In genomic region chr19:49147923-49148682, GRCh38 we compare ENCODE assay signal across 10 cellular contexts. TPM values are rescaled to one million over a fixed set of nuclear protein-coding genes. Genes with fewer than 3 reads are reported as not detected.
DNase-seq lines count a peak whose midpoint lies in the region; ATAC-seq and TF ChIP-seq lines count a peak whose summit lies in the region.
"Had no signal": no experiment of that assay in that cellular context is flagged by ENCODE, and none has a peak within 500 bp of the region (broad histone marks: within the 10 kb centered on the region; RNA-seq: fewer than 3 reads in every experiment).

No MANE protein-coding gene starts in this region.

- H3K9me3 ChIP-seq in vagina, result no peaks in the 10 kb centered on the region
- H3K9me3 ChIP-seq: ovary had no signal

- H3K4me1 Mint-ChIP-seq in stimulated activated naive CD8-positive, alpha-beta T cell treated with anti-CD3 and anti-CD28 coated beads, Interleukin-15, amount 100 ng/mL, for 72 hours, result peaks cover 54% of the 10 kb centered on the region
- H3K4me1 Mint-ChIP-seq in mesothelial cell of epicardium, result peaks cover 36% of the 10 kb centered on the region

- TF ChIP-seq CTCF in mesothelial cell of epicardium (IDR thresholded peaks at IDR 0.05; ENCODE audit: unreplicated experiment) (no peak), vagina (IDR thresholded peaks at IDR 0.05) (no peak)

- TF ChIP-seq POLR2A in vagina (IDR thresholded peaks at IDR 0.05), result no peak

- H3K36me3 ChIP-seq in vagina, result no peaks in the 10 kb centered on the region
- H3K36me3 ChIP-seq: ovary had no signal

- peak overlapping the region; percentile 55 to 84 for H3K4me3 ChIP-seq in vagina

- no peak for DNase-seq in stimulated activated naive CD8-positive, alpha-beta T cell treated with anti-CD3 and anti-CD28 coated beads, Interleukin-15, amount 100 ng/mL, for 72 hours
- DNase-seq in stimulated activated naive CD8-positive, alpha-beta T cell treated with anti-CD3 and anti-CD28 coated beads, Interleukin-15, Interleukin-2, amounts not matched to agents 100 U/mL and 50 U/mL, for 24 hours, result no peak
- peak; percentile 48 for DNase-seq in ecto neural progenitor cell (ENCODE audit: low spot score)
- DNase-seq in mesothelial cell of epicardium (ENCODE audit: low spot score in 2 of 2, unreplicated experiment in 2 of 2), result no peak
- no peak for DNase-seq in vagina (ENCODE audit: extremely low spot score in 2 of 2)
- DNase-seq in NCI-H1048 (lab: John Stamatoyannopoulos, UW), result no peak
- no peak for DNase-seq in NCI-H526 treated with DMSO at 0.1 percent for 48 hours (lab: John Stamatoyannopoulos, UW)
- DNase-seq in NCI-H128 (lab: John Stamatoyannopoulos, UW; ENCODE audit: unreplicated experiment), result no peak
- DNase-seq: KBM-7 had no signal

- no peaks in the 10 kb centered on the region for H3K36me3 Mint-ChIP-seq in mesothelial cell of epicardium

- peaks cover 83% of the 10 kb centered on the region for H3K27me3 Mint-ChIP-seq in stimulated activated naive CD8-positive, alpha-beta T cell treated with anti-CD3 and anti-CD28 coated beads, Interleukin-15, amount 100 ng/mL, for 72 hours
- H3K27me3 Mint-ChIP-seq in mesothelial cell of epicardium (ENCODE audit: low read depth), result no peaks in the 10 kb centered on the region

- no peaks in the 10 kb centered on the region for H3K27me3 ChIP-seq in vagina
- H3K27me3 ChIP-seq: ovary had no signal

- ATAC-seq in stimulated activated naive CD8-positive, alpha-beta T cell treated with anti-CD3 and anti-CD28 coated beads, Interleukin-15, amount 100 ng/mL, for 72 hours, result no peak
- no peak for ATAC-seq in stimulated activated naive CD8-positive, alpha-beta T cell treated with anti-CD3 and anti-CD28 coated beads, Interleukin-15, Interleukin-2, amounts not matched to agents 100 U/mL and 50 U/mL, for 24 hours

- peak overlapping the region; percentile 66 for H3K27ac ChIP-seq in vagina
- H3K27ac ChIP-seq: ovary had no signal

- H3K9me3 Mint-ChIP-seq in stimulated activated naive CD8-positive, alpha-beta T cell treated with anti-CD3 and anti-CD28 coated beads, Interleukin-15, amount 100 ng/mL, for 72 hours, result no peaks in the 10 kb centered on the region
- no peaks in the 10 kb centered on the region for H3K9me3 Mint-ChIP-seq in mesothelial cell of epicardium

- peak overlapping the region; percentile 55 to 69 for H3K4me3 Mint-ChIP-seq in stimulated activated naive CD8-positive, alpha-beta T cell treated with anti-CD3 and anti-CD28 coated beads, Interleukin-15, amount 100 ng/mL, for 72 hours
- peak overlapping the region; percentile 89 for H3K4me3 Mint-ChIP-seq in mesothelial cell of epicardium

- H3K27ac Mint-ChIP-seq in stimulated activated naive CD8-positive, alpha-beta T cell treated with anti-CD3 and anti-CD28 coated beads, Interleukin-15, amount 100 ng/mL, for 72 hours, result no peak overlapping the region
- H3K27ac Mint-ChIP-seq in mesothelial cell of epicardium, result peak overlapping the region; percentile 96

- intact Hi-C loops in vagina (cut with DNase I), result loop anchor here (5.0 to 10.0 kb wide), 2 partner anchors 51 to 153 kb away; partner anchors contain the start of genes GYS1 and RUVBL2

- peaks cover 50% of the 10 kb centered on the region for H3K4me1 ChIP-seq in vagina

RNA-seq across cellular contexts. Expression of gene HRC, which starts 7.1 kb away (rescaled TPM):
- total RNA-seq in mesothelial cell of epicardium (13.6 to 17.6 TPM (median 14.7 TPM) in 3 replicates), vagina (0.25 TPM)

RNA-seq across cellular contexts. Expression of gene TRPM4, which starts 9.5 kb away (rescaled TPM):
- 45.9 to 58.5 TPM (median 53.5 TPM) in 3 replicates for total RNA-seq in mesothelial cell of epicardium
- total RNA-seq in vagina, result 22.8 TPM

RNA-seq across cellular contexts. Expression of gene PPFIA3, which starts 28.8 kb away (rescaled TPM):
- total RNA-seq in mesothelial cell of epicardium (9.9 to 11.9 TPM (median 11.6 TPM) in 3 replicates), vagina (4.7 TPM)

RNA-seq across cellular contexts. Expression of gene C19orf73, which starts 29.2 kb away (rescaled TPM):
- total RNA-seq in mesothelial cell of epicardium (0.94 to 1.6 TPM (median 0.97 TPM) in 3 replicates), vagina (not detected)

RNA-seq across cellular contexts. Expression of gene LIN7B, which starts 33.9 kb away (rescaled TPM):
- total RNA-seq in mesothelial cell of epicardium (9.6 to 12.8 TPM (median 9.8 TPM) in 3 replicates), vagina (23.8 TPM)

Comparison
In these comparisons a context has a peak if more than half of its experiments do, and no peak if none do; other contexts are left out.
1. RNA of gene HRC, which starts 7.1 kb away (total RNA-seq): 13.6 to 17.6 TPM in mesothelial cell of epicardium; 0.25 TPM in vagina (single experiment); every median in the first group is over 10 times any median in the second.